Comparison of ENCODE assay signal across 7 cellular contexts in the genomic region with DNA sequence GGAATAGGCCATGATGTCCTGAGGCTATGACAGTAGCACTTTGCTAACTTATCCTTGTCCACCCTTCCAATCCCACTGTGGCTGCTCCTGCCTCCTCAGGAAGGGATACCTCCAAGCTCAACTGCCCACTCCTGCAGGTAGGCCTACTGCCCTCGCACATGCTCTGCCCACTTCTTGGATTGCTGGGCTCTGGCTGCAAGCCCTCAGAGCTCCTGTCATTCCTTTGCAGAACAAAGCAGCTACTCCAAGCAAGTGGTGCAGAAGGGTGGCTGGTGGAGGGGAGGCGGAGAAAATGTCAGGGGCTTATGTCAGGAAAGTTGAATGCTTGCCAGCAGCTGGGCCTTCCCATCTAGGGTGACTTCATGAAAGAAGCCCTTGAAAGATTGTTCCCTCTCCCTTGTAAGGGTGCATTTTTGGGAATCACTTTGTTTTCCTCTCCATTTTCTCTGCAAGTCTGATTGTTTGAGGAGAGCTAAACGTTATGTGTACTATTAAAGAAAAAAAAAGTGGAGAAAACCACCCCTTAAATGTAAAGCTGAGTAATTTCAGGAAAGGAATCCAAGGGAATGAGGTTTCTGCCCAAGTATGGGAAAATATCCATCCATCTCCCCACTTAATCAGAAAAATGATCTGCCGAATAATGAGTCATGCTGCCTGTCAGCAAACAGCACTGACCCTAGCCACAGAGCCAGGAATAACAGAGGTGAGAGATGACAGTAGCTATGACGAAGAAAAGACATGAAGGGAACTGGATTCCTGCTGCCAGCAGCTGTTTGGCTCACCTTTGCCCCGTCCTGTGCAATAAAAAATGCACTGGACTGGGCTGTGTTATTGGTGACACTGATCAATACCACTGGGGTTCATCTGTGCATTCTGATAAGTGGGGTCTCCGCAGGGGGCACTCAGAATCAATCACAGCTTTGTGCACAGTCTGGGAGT.
DNase-seq lines count a peak whose midpoint lies in the region; ATAC-seq and TF ChIP-seq lines count a peak whose summit lies in the region.

No MANE protein-coding gene starts in this region.

- CTCF ChIA-PET in HEK293 (lab: Yijun Ruan, JAX): interaction anchor here (0.6 to 5.1 kb wide), 12 partner anchors 9 to 205 kb away, joined by 3 to 81 read pairs (median 4); no protein-coding TSS in a partner anchor

- H3K4me3 ChIP-seq in HEK293 (ENCODE audit: low read depth, low read length) (no peak overlapping the region), adrenal gland (no peak overlapping the region), kidney epithelial cell (ENCODE audit: low read depth, low read length) (no peak overlapping the region)

- ATAC-seq in HG02763 (IDR thresholded peaks at IDR 0.05; ENCODE audit: unreplicated experiment): no peak

- no peaks in the 10 kb centered on the region; the same call in 1 of the 2 replicates for H3K9me3 ChIP-seq in HEK293 (ENCODE audit: control insufficient read depth, insufficient read depth, low read depth, low read length)
- H3K9me3 ChIP-seq in adrenal gland (replicated peaks in 1 of 3): no peaks in the 10 kb centered on the region

- WGBS in adrenal gland, 4 donors: 38 to 60% (median 46%) methylated on average over 6 to 7 of the region's 7 CpGs

- peaks cover 19% of the 10 kb centered on the region for H3K27me3 ChIP-seq in adrenal gland
- peaks cover 5% of the 10 kb centered on the region for H3K27me3 ChIP-seq in kidney epithelial cell (ENCODE audit: control insufficient read depth, insufficient read depth, low read length)

- H3K27ac ChIP-seq in HEK293 (ENCODE audit: extremely low read depth, low read depth, low read length): no peak overlapping the region
- H3K27ac ChIP-seq in adrenal gland: no peak overlapping the region

- no peaks in the 10 kb centered on the region for H3K4me1 ChIP-seq in HEK293 (ENCODE audit: control insufficient read depth, insufficient read depth, low read length)
- H3K4me1 ChIP-seq in adrenal gland (replicated peaks in 1 of 2): no peaks in the 10 kb centered on the region

- TF ChIP-seq CTCF in HEK293 (tag by site-specific recombination; IDR thresholded peaks at IDR 0.05): no peak
- no peak for TF ChIP-seq CTCF in adrenal gland (IDR thresholded peaks at IDR 0.05)
- no peak for TF ChIP-seq CTCF in kidney epithelial cell (IDR thresholded peaks at IDR 0.05; ENCODE audit: insufficient read depth, low read length, poor library complexity, severe bottlenecking)

- intact Hi-C loops in adrenal gland (cut with DNase I): no loop called here

- POLR2A ChIA-PET in HEK293 (lab: Yijun Ruan, JAX): interaction anchor here (1.0 kb wide), 1 partner anchor 247 kb away, joined by 6 read pairs; the partner anchor contains the start of gene RPS4X

- DNase-seq in adrenal gland (peak in 5 of 7 donors; percentile 17 to 48 (median 32)), kidney epithelial cell (ENCODE audit: low read depth) (peak; percentile 55), stromal cell of bone marrow (ENCODE audit: low read depth) (peak; percentile 73), MV-4-11 (lab: John Stamatoyannopoulos, UW) (no peak)
- no peak for DNase-seq in activated effector memory CD4-positive, alpha-beta T cell treated with Interleukin-2 at 50 U/mL for 16 hours

- H3K36me3 ChIP-seq in HEK293 (ENCODE audit: control insufficient read depth in 2 of 2, insufficient read depth in 1 of 2, low read length in 2 of 2) (no peaks in the 10 kb centered on the region), adrenal gland (replicated peaks in 1 of 2) (no peaks in the 10 kb centered on the region), kidney epithelial cell (ENCODE audit: control insufficient read depth, insufficient read depth, low read length) (no peaks in the 10 kb centered on the region)

- TF ChIP-seq POLR2A in adrenal gland (IDR thresholded peaks at IDR 0.05): no peak

TF ChIP-seq in HEK293, 187 proteins besides CTCF, POLR2A, EP300 and RAD21 (continues in another document):
- peak; percentile 87 for TF ChIP-seq ZNF629 (tag by site-specific recombination; IDR thresholded peaks at IDR 0.05)
- TF ChIP-seq ZNF184 (tag by site-specific recombination; IDR thresholded peaks at IDR 0.05): 0 out of 2 replicates have a peak, but pooled peaks have one; percentile 53
- peak; percentile 63 for TF ChIP-seq TSHZ1 (tag by site-specific recombination; IDR thresholded peaks at IDR 0.05; ENCODE audit: borderline replicate concordance)
- TF ChIP-seq SETDB1 (IDR thresholded peaks at IDR 0.05; ENCODE audit: insufficient read length, low read length): no peak
- peak; percentile 24; the same call in 1 of the 2 replicates for TF ChIP-seq ZXDB (tag by site-specific recombination; IDR thresholded peaks at IDR 0.05)
- 0 out of 2 replicates have a peak, but pooled peaks have one; percentile 31 for TF ChIP-seq PRDM1 (tag by site-specific recombination; IDR thresholded peaks at IDR 0.05)
- peak; percentile 56; the same call in 1 of the 2 replicates for TF ChIP-seq ZBTB48 (tag by site-specific recombination; IDR thresholded peaks at IDR 0.05)
- TF ChIP-seq ZNF571 (tag by site-specific recombination; IDR thresholded peaks at IDR 0.05): no peak
- TF ChIP-seq ZNF600 (tag by site-specific recombination; IDR thresholded peaks at IDR 0.05): peak; percentile 41; the same call in 1 of the 2 replicates
- no peak for TF ChIP-seq ZNF596 (tag by site-specific recombination; IDR thresholded peaks at IDR 0.05)
- peak; percentile 59; the same call in 1 of the 2 replicates for TF ChIP-seq ZFP37 (tag by site-specific recombination; IDR thresholded peaks at IDR 0.05)
- TF ChIP-seq, protein P1, sequence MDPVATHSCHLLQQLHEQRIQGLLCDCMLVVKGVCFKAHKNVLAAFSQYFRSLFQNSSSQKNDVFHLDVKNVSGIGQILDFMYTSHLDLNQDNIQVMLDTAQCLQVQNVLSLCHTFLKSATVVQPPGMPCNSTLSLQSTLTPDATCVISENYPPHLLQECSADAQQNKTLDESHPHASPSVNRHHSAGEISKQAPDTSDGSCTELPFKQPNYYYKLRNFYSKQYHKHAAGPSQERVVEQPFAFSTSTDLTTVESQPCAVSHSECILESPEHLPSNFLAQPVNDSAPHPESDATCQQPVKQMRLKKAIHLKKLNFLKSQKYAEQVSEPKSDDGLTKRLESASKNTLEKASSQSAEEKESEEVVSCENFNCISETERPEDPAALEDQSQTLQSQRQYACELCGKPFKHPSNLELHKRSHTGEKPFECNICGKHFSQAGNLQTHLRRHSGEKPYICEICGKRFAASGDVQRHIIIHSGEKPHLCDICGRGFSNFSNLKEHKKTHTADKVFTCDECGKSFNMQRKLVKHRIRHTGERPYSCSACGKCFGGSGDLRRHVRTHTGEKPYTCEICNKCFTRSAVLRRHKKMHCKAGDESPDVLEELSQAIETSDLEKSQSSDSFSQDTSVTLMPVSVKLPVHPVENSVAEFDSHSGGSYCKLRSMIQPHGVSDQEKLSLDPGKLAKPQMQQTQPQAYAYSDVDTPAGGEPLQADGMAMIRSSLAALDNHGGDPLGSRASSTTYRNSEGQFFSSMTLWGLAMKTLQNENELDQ (tag by site-specific recombination; IDR thresholded peaks at IDR 0.05; ENCODE audit: low read depth): no peak
- TF ChIP-seq ZNF777 (tag by site-specific recombination; IDR thresholded peaks at IDR 0.05; ENCODE audit: borderline replicate concordance): no peak

Comparison
In these comparisons a context has a peak if more than half of its experiments do, and no peak if none do; other contexts are left out.
1. DNase-seq: peak in adrenal gland (5 of 7), kidney epithelial cell (single experiment) and stromal cell of bone marrow (single experiment); none in activated effector memory CD4-positive, alpha-beta T cell treated with Interleukin-2 at 50 U/mL for 16 hours (single experiment) and MV-4-11 (single experiment).